ENCODE assay signal across 10 cellular contexts in genomic region chr10:3754727-3755439, GRCh38. TPM values are rescaled to one million over a fixed set of nuclear protein-coding genes. Genes with fewer than 3 reads are reported as not detected.
DNase-seq lines count a peak whose midpoint lies in the region; ATAC-seq and TF ChIP-seq lines count a peak whose summit lies in the region.
"Had no signal": no experiment of that assay in that cellular context is flagged by ENCODE, and none has a peak within 500 bp of the region (broad histone marks: within the 10 kb centered on the region; RNA-seq: fewer than 3 reads in every experiment).

No MANE protein-coding gene starts in this region.

- TF ChIP-seq CTCF in thoracic aorta (IDR thresholded peaks at IDR 0.05) (no peak), colonic mucosa (IDR thresholded peaks at IDR 0.05) (no peak)

- intact Hi-C loops in colonic mucosa (cut with DNase I): loop anchor here (10.0 kb wide), 1 partner anchor 510 kb away; no protein-coding TSS in a partner anchor

- no peaks in the 10 kb centered on the region for H3K27me3 Mint-ChIP-seq in activated naive CD4-positive, alpha-beta T cell treated with anti-CD3 and anti-CD28 coated beads, Interleukin-2, amount 50 U/mL, for 24 hours
- H3K27me3 Mint-ChIP-seq: memory B cell had no signal

- H3K4me1 ChIP-seq in adipocyte (ENCODE audit: control insufficient read depth, insufficient read depth, low read length): peaks cover 27% of the 10 kb centered on the region
- H3K4me1 ChIP-seq in thoracic aorta (ENCODE audit: control insufficient read depth in 1 of 2, low read depth in 2 of 2): peaks cover 21 to 38% of the 10 kb centered on the region in 2 donors
- H3K4me1 ChIP-seq in colonic mucosa: no peaks in the 10 kb centered on the region

- peak overlapping the region; percentile 59 for H3K27ac Mint-ChIP-seq in activated naive CD4-positive, alpha-beta T cell treated with anti-CD3 and anti-CD28 coated beads, Interleukin-2, amount 50 U/mL, for 24 hours

- H3K9me3 Mint-ChIP-seq in activated naive CD4-positive, alpha-beta T cell treated with anti-CD3 and anti-CD28 coated beads, Interleukin-2, amount 50 U/mL, for 24 hours: no peaks in the 10 kb centered on the region

- H3K9me3 ChIP-seq in adipocyte (ENCODE audit: control insufficient read depth, low read length) (no peaks in the 10 kb centered on the region), thoracic aorta (no peaks in the 10 kb centered on the region), colonic mucosa (no peaks in the 10 kb centered on the region)

- H3K4me3 Mint-ChIP-seq in activated naive CD4-positive, alpha-beta T cell treated with anti-CD3 and anti-CD28 coated beads, Interleukin-2, amount 50 U/mL, for 24 hours: no peak overlapping the region
- H3K4me3 Mint-ChIP-seq: memory B cell had no signal

- H3K9ac ChIP-seq in adipocyte (ENCODE audit: low read length) (no peak overlapping the region), colonic mucosa (ENCODE audit: low read depth in 2 of 2, low read length in 2 of 2) (no peak overlapping the region)

- no peaks in the 10 kb centered on the region for H3K36me3 ChIP-seq in adipocyte (ENCODE audit: control insufficient read depth, insufficient read depth, low read length, severe bottlenecking)
- H3K36me3 ChIP-seq in thoracic aorta: no peaks in the 10 kb centered on the region
- H3K36me3 ChIP-seq in colonic mucosa: no peaks in the 10 kb centered on the region

- H3K27ac ChIP-seq in thoracic aorta (peak overlapping the region; percentile 68 to 69), colonic mucosa (no peak overlapping the region)

- DNase-seq in activated naive CD4-positive, alpha-beta T cell (lab: John Stamatoyannopoulos, UW): no peak
- DNase-seq in adipocyte (ENCODE audit: low read depth) (peak; percentile 72), hepatic stellate cell (ENCODE audit: low spot score) (peak; percentile 70), thoracic aorta (ENCODE audit: low spot score) (no peak), HuH-7 (ENCODE audit: low spot score) (no peak), colonic mucosa (no peak)
- DNase-seq: DND-41 had no signal

- H3K36me3 Mint-ChIP-seq in activated naive CD4-positive, alpha-beta T cell treated with anti-CD3 and anti-CD28 coated beads, Interleukin-2, amount 50 U/mL, for 24 hours: no peaks in the 10 kb centered on the region

- H3K27me3 ChIP-seq in adipocyte (replicated peaks; ENCODE audit: control insufficient read depth, insufficient read depth, low read length) (no peaks in the 10 kb centered on the region), thoracic aorta (replicated peaks; ENCODE audit: insufficient read depth) (no peaks in the 10 kb centered on the region), colonic mucosa (no peaks in the 10 kb centered on the region)

- H3K4me3 ChIP-seq in adipocyte (ENCODE audit: low read length) (peak overlapping the region; percentile 24), thoracic aorta (no peak overlapping the region), colonic mucosa (no peak overlapping the region)

- H3K4me1 Mint-ChIP-seq in activated naive CD4-positive, alpha-beta T cell treated with anti-CD3 and anti-CD28 coated beads, Interleukin-2, amount 50 U/mL, for 24 hours: peaks cover 44% of the 10 kb centered on the region

- ATAC-seq in thoracic aorta (ENCODE audit: insufficient number of reproducible peaks, low FRiP score, low read depth) (no peak), GM19397 (IDR thresholded peaks at IDR 0.05; ENCODE audit: unreplicated experiment) (no peak)

RNA-seq across cellular contexts. Expression of gene KLF6, which starts 30.1 kb away (rescaled TPM):
- total RNA-seq in thoracic aorta (100 to 1,000 TPM; 170 to 201 TPM), colonic mucosa (100 to 1,000 TPM; 106 to 299 TPM)

Comparison
In these comparisons a context has a peak if more than half of its experiments do, and no peak if none do; other contexts are left out.
1. DNase-seq: peak in adipocyte (single experiment) and hepatic stellate cell (single experiment); none in activated naive CD4-positive, alpha-beta T cell (0 of 4), thoracic aorta (single experiment), HuH-7 (single experiment) and colonic mucosa (single experiment).